Comparison of ENCODE assay signal across 7 cellular contexts in genomic region chrX:70455366-70456202, GRCh38.
A peak's percentile ranks its signal among the peaks of the same experiment; 100 is the strongest.
DNase-seq lines count a peak whose midpoint lies in the region; ATAC-seq lines count a peak whose summit lies in the region.

No MANE protein-coding gene starts in this region.

- no peaks in the 10 kb centered on the region for H3K27me3 Mint-ChIP-seq in central memory CD8-positive, alpha-beta T cell

- ATAC-seq in GM19452 (IDR thresholded peaks at IDR 0.05; ENCODE audit: unreplicated experiment) = peak; percentile 23
- ATAC-seq in central memory CD8-positive, alpha-beta T cell (replicated peaks; ENCODE audit: extremely low read depth, poor library complexity, severe bottlenecking) = no peak

- peak overlapping the region; percentile 56 for H3K4me3 ChIP-seq in mucosa of stomach (ENCODE audit: low read length)

- peaks cover 49% of the 10 kb centered on the region for H3K4me1 Mint-ChIP-seq in central memory CD8-positive, alpha-beta T cell

- no peaks in the 10 kb centered on the region for H3K9me3 Mint-ChIP-seq in central memory CD8-positive, alpha-beta T cell

- peak overlapping the region; percentile 94 for H3K9ac ChIP-seq in mucosa of stomach (ENCODE audit: low read length)

- H3K27me3 ChIP-seq in mucosa of stomach (ENCODE audit: control insufficient read depth, insufficient read depth, low read length) = no peaks in the 10 kb centered on the region

- H3K4me1 ChIP-seq in mucosa of stomach (ENCODE audit: control insufficient read depth, insufficient read depth, low read length) = peaks cover 8% of the 10 kb centered on the region

- DNase-seq in NCI-H146 treated with DMSO at 0.1 percent for 48 hours (lab: John Stamatoyannopoulos, UW; ENCODE audit: unreplicated experiment) (peak; percentile 38), AG08396 (ENCODE audit: low spot score) (no peak), AML-193 (lab: John Stamatoyannopoulos, UW) (no peak)
- no peak for DNase-seq in central memory CD8-positive, alpha-beta T cell (ENCODE audit: low spot score in 2 of 2)
- DNase-seq in stimulated activated CD4-positive, alpha-beta T cell treated with anti-CD3 and anti-CD28 coated beads, Interleukin-2, amount 100 ng/mL, for 24 hours = no peak

- H3K9me3 ChIP-seq in mucosa of stomach (ENCODE audit: control insufficient read depth, low read length) = no peaks in the 10 kb centered on the region

- H3K36me3 ChIP-seq in mucosa of stomach (ENCODE audit: control insufficient read depth, insufficient read depth, low read length) = no peaks in the 10 kb centered on the region

- H3K4me3 Mint-ChIP-seq in central memory CD8-positive, alpha-beta T cell = peak overlapping the region; percentile 86

- H3K27ac Mint-ChIP-seq in central memory CD8-positive, alpha-beta T cell (ENCODE audit: low read depth) = peak overlapping the region; percentile 93

- peaks cover 14% of the 10 kb centered on the region for H3K36me3 Mint-ChIP-seq in central memory CD8-positive, alpha-beta T cell (ENCODE audit: insufficient read depth)
